In genomic region chr2:112767693-112768380, GRCh38 we compare ENCODE assay signal across 13 cellular contexts. TPM values are rescaled to one million over a fixed set of nuclear protein-coding genes. Genes with fewer than 3 reads are reported as not detected.
A peak's percentile ranks its signal among the peaks of the same experiment; 100 is the strongest.
DNase-seq lines count a peak whose midpoint lies in the region; ATAC-seq and TF ChIP-seq lines count a peak whose summit lies in the region.
"Had no signal": no experiment of that assay in that cellular context is flagged by ENCODE, and none has a peak within 500 bp of the region (broad histone marks: within the 10 kb centered on the region; RNA-seq: fewer than 3 reads in every experiment).

No MANE protein-coding gene starts in this region.

- no peak for TF ChIP-seq CTCF in Peyer's patch (IDR thresholded peaks at IDR 0.05)
- no peak for TF ChIP-seq CTCF in osteocyte (IDR thresholded peaks at IDR 0.05)

- no peaks in the 10 kb centered on the region for H3K27me3 ChIP-seq in Peyer's patch

- H3K4me1 Mint-ChIP-seq in effector memory CD8-positive, alpha-beta T cell (ENCODE audit: low read depth in 2 of 2): peaks cover 21 to 31% of the 10 kb centered on the region in 2 donors
- peaks cover 31% of the 10 kb centered on the region for H3K4me1 Mint-ChIP-seq in osteocyte (ENCODE audit: unreplicated experiment)

- no peaks in the 10 kb centered on the region for H3K36me3 Mint-ChIP-seq in effector memory CD8-positive, alpha-beta T cell (ENCODE audit: insufficient read depth)
- no peaks in the 10 kb centered on the region for H3K36me3 Mint-ChIP-seq in osteocyte (ENCODE audit: unreplicated experiment)

- DNase-seq in DMS53 (lab: John Stamatoyannopoulos, UW) (peak; percentile 14), DMS53 treated with DMSO at 0.1 percent for 48 hours (lab: John Stamatoyannopoulos, UW; ENCODE audit: unreplicated experiment) (no peak), Peyer's patch (no peak), osteocyte (ENCODE audit: extremely low spot score, unreplicated experiment) (no peak), substantia nigra (lab: John Stamatoyannopoulos, UW) (no peak), AG08396 (ENCODE audit: low spot score) (no peak)
- DNase-seq in effector memory CD8-positive, alpha-beta T cell: no peak
- DNase-seq: NCI-H1092 had no signal

- peak overlapping the region in 2 of 4 donors; percentile 15 to 46 for H3K27ac ChIP-seq in Peyer's patch
- no peak overlapping the region for H3K27ac ChIP-seq in substantia nigra (ENCODE audit: low read depth, low read length, poor library complexity, severe bottlenecking)
- H3K27ac ChIP-seq: 22Rv1 had no signal

- no peak for ATAC-seq in effector memory CD8-positive, alpha-beta T cell (replicated peaks)
- ATAC-seq in HG03095 (IDR thresholded peaks at IDR 0.05; ENCODE audit: unreplicated experiment): no peak

- no peaks in the 10 kb centered on the region for H3K9me3 Mint-ChIP-seq in effector memory CD8-positive, alpha-beta T cell
- H3K9me3 Mint-ChIP-seq in osteocyte (ENCODE audit: unreplicated experiment): no peaks in the 10 kb centered on the region

- H3K27me3 Mint-ChIP-seq in effector memory CD8-positive, alpha-beta T cell: no peaks in the 10 kb centered on the region
- H3K27me3 Mint-ChIP-seq in osteocyte (ENCODE audit: unreplicated experiment): no peaks in the 10 kb centered on the region

- peak overlapping the region in 3 of 4 donors; percentile 6 to 31 (median 27) for H3K4me3 ChIP-seq in Peyer's patch

- no peaks in the 10 kb centered on the region for H3K9me3 ChIP-seq in Peyer's patch

- peak overlapping the region in 1 of 2 donors; percentile 95 for H3K27ac Mint-ChIP-seq in effector memory CD8-positive, alpha-beta T cell
- H3K27ac Mint-ChIP-seq in osteocyte (ENCODE audit: unreplicated experiment): peak overlapping the region; percentile 75

- TF ChIP-seq POLR2A in Peyer's patch (IDR thresholded peaks at IDR 0.05): no peak

- no peaks in the 10 kb centered on the region for H3K36me3 ChIP-seq in Peyer's patch

- H3K4me1 ChIP-seq in Peyer's patch: peaks cover 0 to 14% (median 7%) of the 10 kb centered on the region in 4 donors

- peak overlapping the region; percentile 37 to 75 for H3K4me3 Mint-ChIP-seq in effector memory CD8-positive, alpha-beta T cell
- H3K4me3 Mint-ChIP-seq in osteocyte (ENCODE audit: unreplicated experiment): peak overlapping the region; percentile 40

RNA-seq across cellular contexts. Expression of gene CKAP2L, which starts 3.4 kb away (rescaled TPM):
- total RNA-seq in Peyer's patch (10 to 100 TPM in 1 of 4 donors, 1 to 10 TPM in 1, under 1 TPM in 2; 0.54 to 19.0 (median 1.3) TPM), osteocyte (6.3 and 6.5 TPM in 2 replicates)

RNA-seq across cellular contexts. Expression of gene IL1A, which starts 16.5 kb away (rescaled TPM):
- not detected for total RNA-seq in Peyer's patch
- not detected in 2 replicates for total RNA-seq in osteocyte
- total RNA-seq: G401 had no signal

RNA-seq across cellular contexts. Expression of gene NT5DC4, which starts 47.0 kb away (rescaled TPM):
- 1 to 10 TPM in 1 of 4 donors, not detected in 3; 5.8 TPM for total RNA-seq in Peyer's patch
- not detected in 2 replicates for total RNA-seq in osteocyte
- total RNA-seq: G401, H1, pulmonary artery endothelial cell had no signal
